Comparison of ENCODE assay signal across 8 cellular contexts in genomic region chr17:40139566-40140058, GRCh38. TPM values are rescaled to one million over a fixed set of nuclear protein-coding genes. Genes with fewer than 3 reads are reported as not detected.
DNase-seq lines count a peak whose midpoint lies in the region; ATAC-seq lines count a peak whose summit lies in the region.

No MANE protein-coding gene starts in this region.

- H3K9me3 ChIP-seq in iPS-15b (ENCODE audit: control insufficient read depth, insufficient read depth, low read length), result no peaks in the 10 kb centered on the region

- peaks cover 17 to 25% of the 10 kb centered on the region in 2 donors for H3K36me3 Mint-ChIP-seq in activated naive CD4-positive, alpha-beta T cell treated with anti-CD3 and anti-CD28 coated beads, Interleukin-2, amount 50 U/mL, for 72 hours
- H3K36me3 Mint-ChIP-seq in stimulated activated effector memory CD8-positive, alpha-beta T cell treated with anti-CD3 and anti-CD28 coated beads, Interleukin-12 subunit alpha, Interleukin-12 subunit beta, amount 100 ng/mL, for 72 hours, result peaks cover 95% of the 10 kb centered on the region

- H3K27me3 ChIP-seq in iPS-15b (ENCODE audit: control insufficient read depth, insufficient read depth, low read length), result no peaks in the 10 kb centered on the region

- peak overlapping the region; percentile 73 for H3K4me3 ChIP-seq in iPS-15b (ENCODE audit: low read depth, low read length)

- ATAC-seq in HG03095 (IDR thresholded peaks at IDR 0.05; ENCODE audit: unreplicated experiment), result peak; percentile 22
- ATAC-seq in activated naive CD4-positive, alpha-beta T cell treated with anti-CD3 and anti-CD28 coated beads, Interleukin-2, amount 50 U/mL, for 72 hours, result peak in 1 of 2 donors; percentile 3
- ATAC-seq in stimulated activated effector memory CD8-positive, alpha-beta T cell treated with anti-CD3 and anti-CD28 coated beads, Interleukin-12 subunit alpha, Interleukin-12 subunit beta, amount 100 ng/mL, for 72 hours, result no peak

- DNase-seq in NOMO-1 treated with DMSO at 0.1 percent for 48 hours (lab: John Stamatoyannopoulos, UW; ENCODE audit: unreplicated experiment) (peak; percentile 38), NOMO-1 treated with dmso at 0.1 percent for 144 hours (lab: John Stamatoyannopoulos, UW; ENCODE audit: unreplicated experiment) (no peak), NCI-H226 (no peak), 8988T (no peak)
- no peak for DNase-seq in activated naive CD4-positive, alpha-beta T cell treated with anti-CD3 and anti-CD28 coated beads, Interleukin-2, amount 50 U/mL, for 72 hours (ENCODE audit: low spot score in 2 of 2)
- no peak for DNase-seq in stimulated activated effector memory CD8-positive, alpha-beta T cell treated with anti-CD3 and anti-CD28 coated beads, Interleukin-12 subunit alpha, Interleukin-12 subunit beta, amount 100 ng/mL, for 72 hours (ENCODE audit: low spot score in 2 of 2)

- peaks cover 29% of the 10 kb centered on the region for H3K4me1 Mint-ChIP-seq in stimulated activated effector memory CD8-positive, alpha-beta T cell treated with anti-CD3 and anti-CD28 coated beads, Interleukin-12 subunit alpha, Interleukin-12 subunit beta, amount 100 ng/mL, for 72 hours

- peaks cover 6% of the 10 kb centered on the region for H3K36me3 ChIP-seq in iPS-15b (ENCODE audit: control insufficient read depth, insufficient read depth, low read length)

- no peaks in the 10 kb centered on the region for H3K4me1 ChIP-seq in iPS-15b (ENCODE audit: control insufficient read depth, insufficient read depth, low read length)

- peak overlapping the region; percentile 95 to 97 for H3K27ac Mint-ChIP-seq in activated naive CD4-positive, alpha-beta T cell treated with anti-CD3 and anti-CD28 coated beads, Interleukin-2, amount 50 U/mL, for 72 hours
- H3K27ac Mint-ChIP-seq in stimulated activated effector memory CD8-positive, alpha-beta T cell treated with anti-CD3 and anti-CD28 coated beads, Interleukin-12 subunit alpha, Interleukin-12 subunit beta, amount 100 ng/mL, for 72 hours, result peak overlapping the region; percentile 95

- H3K4me3 Mint-ChIP-seq in stimulated activated effector memory CD8-positive, alpha-beta T cell treated with anti-CD3 and anti-CD28 coated beads, Interleukin-12 subunit alpha, Interleukin-12 subunit beta, amount 100 ng/mL, for 72 hours, result peak overlapping the region; percentile 82

- H3K9me3 Mint-ChIP-seq in activated naive CD4-positive, alpha-beta T cell treated with anti-CD3 and anti-CD28 coated beads, Interleukin-2, amount 50 U/mL, for 72 hours, result no peaks in the 10 kb centered on the region
- H3K9me3 Mint-ChIP-seq in stimulated activated effector memory CD8-positive, alpha-beta T cell treated with anti-CD3 and anti-CD28 coated beads, Interleukin-12 subunit alpha, Interleukin-12 subunit beta, amount 100 ng/mL, for 72 hours, result no peaks in the 10 kb centered on the region

- H3K9ac ChIP-seq in iPS-15b (ENCODE audit: low read depth, low read length), result peak overlapping the region; percentile 85

RNA-seq across cellular contexts. Expression of gene CASC3, which starts 0.7 kb away (rescaled TPM):
- total RNA-seq in activated naive CD4-positive, alpha-beta T cell treated with anti-CD3 and anti-CD28 coated beads, Interleukin-2, amount 50 U/mL, for 72 hours, result 100 to 1,000 TPM; 104 to 212 TPM

RNA-seq across cellular contexts. Expression of gene MSL1, which starts 17.8 kb away (rescaled TPM):
- total RNA-seq in activated naive CD4-positive, alpha-beta T cell treated with anti-CD3 and anti-CD28 coated beads, Interleukin-2, amount 50 U/mL, for 72 hours, result 100 to 1,000 TPM in 1 of 2 donors, 10 to 100 TPM in 1; 83.4 to 140 TPM

RNA-seq across cellular contexts. Expression of gene RAPGEFL1, which starts 37.7 kb away (rescaled TPM):
- 1 to 10 TPM; 5.3 to 7.1 TPM for total RNA-seq in activated naive CD4-positive, alpha-beta T cell treated with anti-CD3 and anti-CD28 coated beads, Interleukin-2, amount 50 U/mL, for 72 hours

RNA-seq across cellular contexts. Expression of gene NR1D1, which starts 39.2 kb away (rescaled TPM):
- total RNA-seq in activated naive CD4-positive, alpha-beta T cell treated with anti-CD3 and anti-CD28 coated beads, Interleukin-2, amount 50 U/mL, for 72 hours, result 10 to 100 TPM in 1 of 2 donors, 1 to 10 TPM in 1; 4.8 to 26.7 TPM
